In genomic region chr10:26903818-26904217, GRCh38 we compare ENCODE assay signal across 11 cellular contexts.
"Had no signal": no experiment of that assay in that cellular context is flagged by ENCODE, and none has a peak within 500 bp of the region (broad histone marks: within the 10 kb centered on the region; RNA-seq: fewer than 3 reads in every experiment).

No MANE protein-coding gene starts in this region.

- H3K4me1 ChIP-seq: HAP-1 had no signal

- DNase-seq: GM23248, GOT3, H7, H9, HCEC 1CT, HFFc6 had no signal

- FAIRE-seq: H1, H54 had no signal

- H3K27ac Mint-ChIP-seq: GM23338, H9, HFFc6 had no signal

- H3K36me3 ChIP-seq: HAP-1 had no signal

- H3K27ac ChIP-seq: GM23248 had no signal

- H3K4me3 ChIP-seq: GM23248, GM23338, HAP-1 had no signal

- H2AFZ ChIP-seq: GM23248, GM23338 had no signal

- H3K9me3 Mint-ChIP-seq: HFFc6 had no signal

- H3K4me2 ChIP-seq: GM23338 had no signal

- H3K4me1 Mint-ChIP-seq: GM23338, H9 had no signal

- ATAC-seq: GM23338, HCT116 had no signal

- H3K9me3 ChIP-seq: HAP-1 had no signal

- H3K4me3 Mint-ChIP-seq: GM23338, H9, HFFc6 had no signal

- H3K9ac ChIP-seq: GM23248 had no signal
